31 cellular contexts compared by ENCODE assay signal in genomic region chr4:24569662-24570061, GRCh38. TPM values are rescaled to one million over a fixed set of nuclear protein-coding genes. Genes with fewer than 3 reads are reported as not detected.
DNase-seq lines count a peak whose midpoint lies in the region; ATAC-seq and TF ChIP-seq lines count a peak whose summit lies in the region.
"Had no signal": no experiment of that assay in that cellular context is flagged by ENCODE, and none has a peak within 500 bp of the region (broad histone marks: within the 10 kb centered on the region; RNA-seq: fewer than 3 reads in every experiment).

No MANE protein-coding gene starts in this region.

- peaks cover 5% of the 10 kb centered on the region for H3K4me1 ChIP-seq in OCI-LY7 (ENCODE audit: insufficient read depth, low read length, poor library complexity, severe bottlenecking)
- H3K4me1 ChIP-seq: parathyroid adenoma had no signal

- no peaks in the 10 kb centered on the region for H3K27me3 Mint-ChIP-seq in activated CD4-positive, alpha-beta T cell treated with anti-CD3 and anti-CD28 coated beads for 36 hours
- H3K27me3 Mint-ChIP-seq in CD14-positive monocyte (ENCODE audit: low read depth in 3 of 3) (no peaks in the 10 kb centered on the region), T-cell (no peaks in the 10 kb centered on the region)
- H3K27me3 Mint-ChIP-seq: IgD-negative memory B cell had no signal

- H3K4me3 ChIP-seq in OCI-LY7 (ENCODE audit: low read depth, low read length, poor library complexity, severe bottlenecking), result no peak overlapping the region
- H3K4me3 ChIP-seq: adrenal gland, colonic mucosa, esophagus muscularis mucosa, left ventricle myocardium inferior, PC-9, tibial artery had no signal

- intact Hi-C loops in activated CD4-positive, alpha-beta T cell treated with anti-CD3 and anti-CD28 coated beads for 36 hours (cut with DNase I, micrococcal nuclease), result no loop called here
- intact Hi-C loops in CD14-positive monocyte (cut with micrococcal nuclease) (loop anchor here in 1 of 2 donors (10.0 kb wide), 1 partner anchor 335 kb away; no protein-coding TSS in a partner anchor), OCI-LY7 (cut with micrococcal nuclease; ENCODE audit: unreplicated experiment) (no loop called here)

- DNase-seq in activated CD4-positive, alpha-beta T cell treated with anti-CD3 and anti-CD28 coated beads for 36 hours, result no peak
- DNase-seq in activated CD4-positive, alpha-beta T cell treated with anti-CD3 and anti-CD28 coated beads for 4 hours, result no peak
- DNase-seq in CD14-positive monocyte (ENCODE audit: low spot score) (no peak), T-cell (no peak), left lobe of liver (ENCODE audit: low spot score) (no peak), KG1 (lab: John Stamatoyannopoulos, UW) (no peak), NCI-H82 (lab: John Stamatoyannopoulos, UW) (no peak), OCI-LY7 (ENCODE audit: low spot score) (no peak)
- DNase-seq: activated CD4-positive, CD25-positive, alpha-beta regulatory T cell; adrenal gland; colonic mucosa; effector memory CD4-positive, alpha-beta T cell; foreskin melanocyte; hippocampal formation; left ventricle myocardium inferior; midbrain; MM.1S; NCI-H1417; NCI-H2081 treated with DMSO at 0.1 percent for 48 hours; NCI-H345; NCI-H774; PC-9; right cardiac atrium; SHP77; stimulated activated CD4-positive, alpha-beta T cell treated with anti-CD3 and anti-CD28 coated beads, Interleukin-4, amount 100 ng/mL, for 24 hours; stimulated activated naive CD4-positive, alpha-beta T cell; tibial artery had no signal

- no peaks in the 10 kb centered on the region for H3K9me3 Mint-ChIP-seq in activated CD4-positive, alpha-beta T cell treated with anti-CD3 and anti-CD28 coated beads for 36 hours (ENCODE audit: low read depth)
- H3K9me3 Mint-ChIP-seq in CD14-positive monocyte (no peaks in the 10 kb centered on the region), T-cell (no peaks in the 10 kb centered on the region)
- H3K9me3 Mint-ChIP-seq: IgD-negative memory B cell had no signal

- no peak overlapping the region for H3K4me3 Mint-ChIP-seq in activated CD4-positive, alpha-beta T cell treated with anti-CD3 and anti-CD28 coated beads for 36 hours
- H3K4me3 Mint-ChIP-seq in CD14-positive monocyte (no peak overlapping the region), T-cell (peak overlapping the region in 2 of 3 donors; percentile 6 to 31)

- peaks cover 99% of the 10 kb centered on the region for H3K36me3 ChIP-seq in OCI-LY7 (ENCODE audit: insufficient read depth, low read length)
- H3K36me3 ChIP-seq: colonic mucosa had no signal

- POLR2A ChIA-PET in activated CD4-positive, alpha-beta T cell treated with anti-CD3 and anti-CD28 coated beads for 36 hours (lab: Charles Lee), result interaction anchor here (0.7 to 1.0 kb wide), 2 partner anchors 15 to 312 kb away, joined by 3 to 5 read pairs; partner anchors contain the start of gene DHX15
- POLR2A ChIA-PET in T-cell (lab: Charles Lee) (no interaction called here), OCI-LY7 (lab: Charles Lee) (no interaction called here)

- H3K79me2 ChIP-seq in OCI-LY7 (ENCODE audit: insufficient read depth, low read depth, low read length), result peaks cover 100% of the 10 kb centered on the region

- no peak overlapping the region for H3K27ac ChIP-seq in OCI-LY7 (ENCODE audit: low read depth, low read length, poor library complexity, severe bottlenecking)
- H3K27ac ChIP-seq: 22Rv1, adrenal gland, colonic mucosa, esophagus muscularis mucosa, left ventricle myocardium inferior, parathyroid adenoma, PC-9, tibial artery had no signal

- H3K4me1 Mint-ChIP-seq in activated CD4-positive, alpha-beta T cell treated with anti-CD3 and anti-CD28 coated beads for 36 hours, result peaks cover 81% of the 10 kb centered on the region
- H3K4me1 Mint-ChIP-seq in CD14-positive monocyte (peaks cover 28% of the 10 kb centered on the region), T-cell (peaks cover 82 to 90% (median 84%) of the 10 kb centered on the region in 3 donors)

- no peak for ATAC-seq in activated CD4-positive, alpha-beta T cell treated with anti-CD3 and anti-CD28 coated beads for 36 hours
- no peak for ATAC-seq in T-cell (replicated peaks in 1 of 4)
- ATAC-seq in left lobe of liver, result peak; percentile 17
- ATAC-seq: right cardiac atrium had no signal

- H4K20me1 ChIP-seq in OCI-LY7 (ENCODE audit: insufficient read depth, low read length), result peaks cover 55% of the 10 kb centered on the region

- H3K4me2 ChIP-seq in OCI-LY7 (ENCODE audit: low read length), result no peak overlapping the region
- H3K4me2 ChIP-seq: PC-9 had no signal

- peaks cover 82% of the 10 kb centered on the region for H3K36me3 Mint-ChIP-seq in activated CD4-positive, alpha-beta T cell treated with anti-CD3 and anti-CD28 coated beads for 36 hours (ENCODE audit: low read depth)
- H3K36me3 Mint-ChIP-seq in CD14-positive monocyte, result peaks cover 52 to 74% of the 10 kb centered on the region in 2 donors
- peaks cover 65% of the 10 kb centered on the region for H3K36me3 Mint-ChIP-seq in T-cell

- H3K9me2 ChIP-seq in OCI-LY7 (ENCODE audit: insufficient read depth, low read length), result no peaks in the 10 kb centered on the region

- no peak for TF ChIP-seq CTCF in CD14-positive monocyte (IDR thresholded peaks at IDR 0.05)
- TF ChIP-seq CTCF in OCI-LY7 (conservative IDR thresholded peaks at IDR 0.05; ENCODE audit: low read length), result no peak

- H3K27ac Mint-ChIP-seq in activated CD4-positive, alpha-beta T cell treated with anti-CD3 and anti-CD28 coated beads for 36 hours, result peak overlapping the region; percentile 4
- H3K27ac Mint-ChIP-seq in CD14-positive monocyte, result peak overlapping the region in 6 of 7 donors; percentile 10 to 55 (median 19)
- no peak overlapping the region for H3K27ac Mint-ChIP-seq in T-cell

- H2AFZ ChIP-seq in OCI-LY7 (ENCODE audit: low read length), result no peak overlapping the region
- H2AFZ ChIP-seq: parathyroid adenoma, PC-9 had no signal

- no TSS peak for BruUV-seq in OCI-LY7 (replicated peaks; lab: Mats Ljungman, UMichigan)

- CTCF ChIA-PET in activated CD4-positive, alpha-beta T cell treated with anti-CD3 and anti-CD28 coated beads for 36 hours (lab: Charles Lee), result no interaction called here
- CTCF ChIA-PET in T-cell (lab: Charles Lee), result interaction anchor here (0.6 to 0.9 kb wide), 3 partner anchors 9 to 1892 kb away, joined by 3 to 4 read pairs (median 3); no protein-coding TSS in a partner anchor
- CTCF ChIA-PET in OCI-LY7 (lab: Charles Lee; ENCODE audit: unreplicated experiment), result no interaction called here

- H3K9me3 ChIP-seq in OCI-LY7 (ENCODE audit: low read length), result peaks cover 4% of the 10 kb centered on the region; the same call in 1 of the 2 replicates
- H3K9me3 ChIP-seq: adrenal gland, colonic mucosa, esophagus muscularis mucosa, left ventricle myocardium inferior, tibial artery had no signal

RNA-seq across cellular contexts. Expression of gene DHX15, which starts 14.7 kb away (rescaled TPM):
- total RNA-seq in activated CD4-positive, alpha-beta T cell treated with anti-CD3 and anti-CD28 coated beads for 36 hours, result 100 to 1,000 TPM; 201 to 210 TPM
- 10 to 100 TPM; 27.2 to 37.5 TPM for polyA plus RNA-seq in CD14-positive monocyte
- total RNA-seq in T-cell, result 100 to 1,000 TPM; 116 to 174 (median 121) TPM
- 29.2 TPM for total RNA-seq in left lobe of liver
- total RNA-seq in OCI-LY7 (2014; rRNA removed; shearing (Covaris generic)), result 189 and 206 TPM in 2 replicates
- 235 and 237 TPM in 2 replicates for total RNA-seq in OCI-LY7 (2022)

Comparison
In these comparisons a context has a peak if more than half of its experiments do, and no peak if none do; other contexts are left out.
1. H3K27ac Mint-ChIP-seq: peak in activated CD4-positive, alpha-beta T cell treated with anti-CD3 and anti-CD28 coated beads for 36 hours (single experiment) and CD14-positive monocyte (6 of 7); none in T-cell (0 of 2).
2. H3K4me3 Mint-ChIP-seq: peak in T-cell (2 of 3); none in activated CD4-positive, alpha-beta T cell treated with anti-CD3 and anti-CD28 coated beads for 36 hours (single experiment) and CD14-positive monocyte (0 of 2).
3. CTCF ChIA-PET loops: an anchor here in T-cell (0.6 to 0.9 kb wide); none called in activated CD4-positive, alpha-beta T cell treated with anti-CD3 and anti-CD28 coated beads for 36 hours and OCI-LY7.